ENCODE assay signal across 1 cellular context in genomic region chr14:100645200-100645985, GRCh38.
TF ChIP-seq lines count a peak whose summit lies in the region.

No MANE protein-coding gene starts in this region.

TF ChIP-seq in HepG2, 621 proteins besides CTCF, POLR2A, EP300 and RAD21 (continued from another document):
- TF ChIP-seq ZZZ3 (CRISPR knock-in tag; IDR thresholded peaks at IDR 0.05; ENCODE audit: borderline replicate concordance): no peak
- TF ChIP-seq PHF5A (CRISPR knock-in tag; IDR thresholded peaks at IDR 0.05; ENCODE audit: low read depth, unreplicated experiment): no peak
- no peak for TF ChIP-seq SKI (IDR thresholded peaks at IDR 0.05; ENCODE audit: partially characterized antibody)
- TF ChIP-seq ZFP90 (CRISPR knock-in tag; IDR thresholded peaks at IDR 0.05; ENCODE audit: borderline replicate concordance): no peak
- TF ChIP-seq ZBTB26 (CRISPR knock-in tag; IDR thresholded peaks at IDR 0.05; ENCODE audit: borderline replicate concordance): 0 out of 2 replicates have a peak, but pooled peaks have one; percentile 32
- no peak for TF ChIP-seq ZNF839 (CRISPR knock-in tag; IDR thresholded peaks at IDR 0.05; ENCODE audit: borderline replicate concordance)
- TF ChIP-seq REPIN1 (CRISPR knock-in tag; IDR thresholded peaks at IDR 0.05; ENCODE audit: borderline replicate concordance, low read depth): 0 out of 2 replicates have a peak, but pooled peaks have one; percentile 26
- peak; percentile 83 for TF ChIP-seq XRCC5 (optimal IDR thresholded peaks at IDR 0.05; ENCODE audit: low read length)
- no peak for TF ChIP-seq FOSL1 (CRISPR knock-in tag; IDR thresholded peaks at IDR 0.05; ENCODE audit: borderline replicate concordance)
- TF ChIP-seq HMGXB4 (CRISPR knock-in tag; IDR thresholded peaks at IDR 0.05; ENCODE audit: borderline replicate concordance in 1 of 2, low read depth in 1 of 2): peak; percentile 20 to 74; a peak in 1 of 4 replicates
- TF ChIP-seq ZNF746 (CRISPR knock-in tag; IDR thresholded peaks at IDR 0.05): no peak
- TF ChIP-seq KLF16 (CRISPR knock-in tag; IDR thresholded peaks at IDR 0.05): 0 out of 4 replicates have a peak, but pooled peaks of 1 of the 2 experiments have one; percentile 39
- TF ChIP-seq KAT2B (IDR thresholded peaks at IDR 0.05; ENCODE audit: borderline replicate concordance, low read depth, low read length): no peak
- TF ChIP-seq ZNF549 (CRISPR knock-in tag; IDR thresholded peaks at IDR 0.05): no peak
- no peak for TF ChIP-seq NFATC3 (CRISPR knock-in tag; IDR thresholded peaks at IDR 0.05)
- 0 out of 2 replicates have a peak, but pooled peaks have one; percentile 16 for TF ChIP-seq GATAD2A (CRISPR knock-in tag; IDR thresholded peaks at IDR 0.05)
- TF ChIP-seq ZFP1 (CRISPR knock-in tag; IDR thresholded peaks at IDR 0.05): no peak
- TF ChIP-seq SNRNP70 (IDR thresholded peaks at IDR 0.05; ENCODE audit: low read depth, low read length): no peak
- TF ChIP-seq HIC2 (CRISPR knock-in tag; IDR thresholded peaks at IDR 0.05; ENCODE audit: low read depth): no peak
- TF ChIP-seq MAFG (CRISPR knock-in tag; IDR thresholded peaks at IDR 0.05): no peak
- peak; percentile 29; the same call in 1 of the 2 replicates for TF ChIP-seq SAP130 (CRISPR knock-in tag; IDR thresholded peaks at IDR 0.05; ENCODE audit: low read depth)
- peak; percentile 24; the same call in 1 of the 2 replicates for TF ChIP-seq ZMYM4 (CRISPR knock-in tag; IDR thresholded peaks at IDR 0.05)
- TF ChIP-seq ZNF331 (CRISPR knock-in tag; IDR thresholded peaks at IDR 0.05): no peak
- TF ChIP-seq ZNF691 (CRISPR knock-in tag; IDR thresholded peaks at IDR 0.05; ENCODE audit: borderline replicate concordance, low read depth): peak; percentile 68; the same call in 1 of the 2 replicates
